Comparison of ENCODE assay signal across 28 cellular contexts in the genomic region with DNA sequence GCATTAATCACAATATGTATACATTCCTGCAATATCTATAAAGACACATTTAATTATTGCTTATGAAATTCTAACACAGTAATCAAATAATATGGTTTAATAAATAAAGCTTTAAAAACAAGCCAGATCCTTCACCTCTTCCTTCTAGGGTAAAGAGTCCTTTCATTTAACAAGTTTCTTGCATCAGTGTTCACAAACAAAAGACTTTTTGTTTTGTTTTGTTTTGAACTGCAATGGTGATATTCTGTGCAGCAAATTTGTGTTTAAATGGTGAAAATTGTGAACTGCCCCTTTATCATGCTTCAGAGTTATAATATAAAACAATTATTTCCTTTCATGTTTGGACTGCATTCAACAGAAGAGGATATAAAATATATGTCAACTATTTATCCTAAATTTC.
"Had no signal": no experiment of that assay in that cellular context is flagged by ENCODE, and none has a peak within 500 bp of the region (broad histone marks: within the 10 kb centered on the region; RNA-seq: fewer than 3 reads in every experiment).

No MANE protein-coding gene starts in this region.

- H3K4me3 Mint-ChIP-seq: dendritic cell treated with granulocyte-macrophage colony-stimulating factor and Interleukin-4, amounts not matched to agents 40 ng/mL and 50 ng/mL, for 4 days; mesothelial cell of epicardium; naive thymus-derived CD4-positive, alpha-beta T cell; nephron; stimulated activated memory B cell treated with anti-CD40 and anti-IgM and Interleukin-4, amounts not matched to agents 10 μg/mL and 1 μg/mL and 100 μg/mL, for 72 hours had no signal

- H3K27ac ChIP-seq: colonic mucosa, gastrocnemius medialis, heart left ventricle, hepatocyte, psoas muscle, skin epidermis, spleen, thoracic aorta, transverse colon, upper lobe of right lung, uterus had no signal

- H3K4me1 Mint-ChIP-seq: naive thymus-derived CD4-positive, alpha-beta T cell; stimulated activated memory B cell treated with anti-CD40 and anti-IgM and Interleukin-4, amounts not matched to agents 10 μg/mL and 1 μg/mL and 100 μg/mL, for 72 hours had no signal

- H3K27ac Mint-ChIP-seq: dendritic cell treated with granulocyte-macrophage colony-stimulating factor and Interleukin-4, amounts not matched to agents 40 ng/mL and 50 ng/mL, for 4 days; mesothelial cell of epicardium; naive thymus-derived CD4-positive, alpha-beta T cell; nephron; stimulated activated memory B cell treated with anti-CD40 and anti-IgM and Interleukin-4, amounts not matched to agents 10 μg/mL and 1 μg/mL and 100 μg/mL, for 72 hours had no signal

- H3K36me3 ChIP-seq: colonic mucosa, gastrocnemius medialis, heart left ventricle, spleen, thoracic aorta, transverse colon, upper lobe of right lung, uterus had no signal

- H3K4me2 ChIP-seq: hepatocyte had no signal

- H3K9me3 ChIP-seq: colonic mucosa, esophagus muscularis mucosa, gastrocnemius medialis, heart left ventricle, psoas muscle, spleen, thoracic aorta, transverse colon, upper lobe of right lung, uterus had no signal

- H3K36me3 Mint-ChIP-seq: mesothelial cell of epicardium; naive thymus-derived CD4-positive, alpha-beta T cell; stimulated activated memory B cell treated with anti-CD40 and anti-IgM and Interleukin-4, amounts not matched to agents 10 μg/mL and 1 μg/mL and 100 μg/mL, for 72 hours had no signal

- H3K4me1 ChIP-seq: colonic mucosa, gastrocnemius medialis, heart left ventricle, psoas muscle, spleen, transverse colon, upper lobe of right lung, uterus had no signal

- DNase-seq: central memory CD4-positive, alpha-beta T cell; colonic mucosa; effector memory CD4-positive, alpha-beta T cell; gastrocnemius medialis; heart left ventricle; kidney; mesenchymal stem cell; naive thymus-derived CD4-positive, alpha-beta T cell; posterior cingulate gyrus; psoas muscle; right cardiac atrium; spleen; stimulated activated CD4-positive, alpha-beta T cell treated with anti-CD3 and anti-CD28 coated beads, Interleukin-4, amount 100 ng/mL, for 4 hours; stimulated activated naive CD8-positive, alpha-beta T cell treated with anti-CD3 and anti-CD28 coated beads, Interleukin-15, Interleukin-2, amounts not matched to agents 100 U/mL and 50 U/mL, for 24 hours; substantia nigra; transverse colon; upper lobe of right lung; uterus had no signal

- H2AFZ ChIP-seq: hepatocyte had no signal

- H3K9me3 Mint-ChIP-seq: dendritic cell treated with granulocyte-macrophage colony-stimulating factor and Interleukin-4, amounts not matched to agents 40 ng/mL and 50 ng/mL, for 4 days; mesothelial cell of epicardium; nephron; stimulated activated memory B cell treated with anti-CD40 and anti-IgM and Interleukin-4, amounts not matched to agents 10 μg/mL and 1 μg/mL and 100 μg/mL, for 72 hours had no signal

- H3K27me3 ChIP-seq: colonic mucosa, esophagus muscularis mucosa, gastrocnemius medialis, heart left ventricle, hepatocyte, spleen, transverse colon, upper lobe of right lung, uterus had no signal

- ATAC-seq: gastrocnemius medialis; heart left ventricle; left lobe of liver; naive thymus-derived CD4-positive, alpha-beta T cell; psoas muscle; right cardiac atrium; stimulated activated memory B cell treated with anti-CD40 and anti-IgM and Interleukin-4, amounts not matched to agents 10 μg/mL and 1 μg/mL and 100 μg/mL, for 72 hours; stimulated activated naive CD8-positive, alpha-beta T cell treated with anti-CD3 and anti-CD28 coated beads, Interleukin-15, Interleukin-2, amounts not matched to agents 100 U/mL and 50 U/mL, for 24 hours; upper lobe of right lung had no signal

- H3K27me3 Mint-ChIP-seq: dendritic cell treated with granulocyte-macrophage colony-stimulating factor and Interleukin-4, amounts not matched to agents 40 ng/mL and 50 ng/mL, for 4 days; naive thymus-derived CD4-positive, alpha-beta T cell; stimulated activated memory B cell treated with anti-CD40 and anti-IgM and Interleukin-4, amounts not matched to agents 10 μg/mL and 1 μg/mL and 100 μg/mL, for 72 hours had no signal

- H3K4me3 ChIP-seq: colonic mucosa, esophagus muscularis mucosa, gastrocnemius medialis, heart left ventricle, hepatocyte, lung, psoas muscle, skin epidermis, spleen, thoracic aorta, transverse colon, upper lobe of right lung, uterus had no signal
